Comparison of ENCODE assay signal across 1 cellular context in genomic region chr10:68959695-68960524, GRCh38.
TF ChIP-seq lines count a peak whose summit lies in the region.

No MANE protein-coding gene starts in this region.

TF ChIP-seq in HepG2, 621 proteins besides CTCF, POLR2A, EP300 and RAD21:
- TF ChIP-seq ZNF672 (CRISPR knock-in tag; IDR thresholded peaks at IDR 0.05) = no peak
- TF ChIP-seq MAFF (IDR thresholded peaks at IDR 0.05; ENCODE audit: low read depth, low read length) = peak; percentile 88
- peak; percentile 87 to 94 for TF ChIP-seq MAFK (conservative IDR thresholded peaks at IDR 0.05 in 1 of 2, IDR thresholded peaks at IDR 0.05 in 1 of 2; ENCODE audit: low read length in 2 of 2)
- 0 out of 2 replicates have a peak, but pooled peaks have one; percentile 28 for TF ChIP-seq RBFOX2 (IDR thresholded peaks at IDR 0.05; ENCODE audit: low read depth, low read length)
- no peak for TF ChIP-seq USF2 (IDR thresholded peaks at IDR 0.05; ENCODE audit: low read depth, low read length)
- no peak for TF ChIP-seq USF2 (CRISPR knock-in tag; IDR thresholded peaks at IDR 0.05; ENCODE audit: borderline replicate concordance)
